In genomic region chr20:64220891-64221527, GRCh38 we compare ENCODE assay signal across 1 cellular context.
TF ChIP-seq lines count a peak whose summit lies in the region.

No MANE protein-coding gene starts in this region.

TF ChIP-seq in K562, 482 proteins besides CTCF, POLR2A, EP300 and RAD21 (continued from another document and continues in another):
- TF ChIP-seq STAT5A (IDR thresholded peaks at IDR 0.05; ENCODE audit: borderline replicate concordance, low read length) (peak; percentile 94), ZNF57 (CRISPR knock-in tag; IDR thresholded peaks at IDR 0.05) (no peak), PML (IDR thresholded peaks at IDR 0.05; ENCODE audit: low read length) (peak; percentile 97), ZEB2 (IDR thresholded peaks at IDR 0.05) (peak; percentile 96), TAL1 (IDR thresholded peaks at IDR 0.05) (peak; percentile 98), GTF2E2 (tag; IDR thresholded peaks at IDR 0.05) (no peak), DEAF1 (CRISPR knock-in tag; IDR thresholded peaks at IDR 0.05) (no peak), ZHX1 (conservative IDR thresholded peaks at IDR 0.05; ENCODE audit: low read length) (no peak), SMAD2 (IDR thresholded peaks at IDR 0.05; ENCODE audit: low read depth, low read length) (no peak), SMAD1 (IDR thresholded peaks at IDR 0.05; ENCODE audit: low read depth, low read length, partially characterized antibody) (no peak), POLR2G (IDR thresholded peaks at IDR 0.05; ENCODE audit: low read depth, low read length) (no peak), SREBF2 (CRISPR knock-in tag; IDR thresholded peaks at IDR 0.05) (no peak), ZKSCAN8 (CRISPR knock-in tag; IDR thresholded peaks at IDR 0.05) (peak; percentile 84), ZFP91 (CRISPR knock-in tag; IDR thresholded peaks at IDR 0.05) (no peak), ZNF584 (CRISPR knock-in tag; IDR thresholded peaks at IDR 0.05; ENCODE audit: low read depth) (peak; percentile 84), HNRNPL (IDR thresholded peaks at IDR 0.05; ENCODE audit: low read depth, low read length) (no peak), ZNF184 (CRISPR knock-in tag; IDR thresholded peaks at IDR 0.05) (no peak), KAT7 (CRISPR knock-in tag; IDR thresholded peaks at IDR 0.05; ENCODE audit: borderline replicate concordance) (peak; percentile 73; the same call in 1 of the 2 replicates), BRF1 (IDR thresholded peaks at IDR 0.05; ENCODE audit: borderline replicate concordance, extremely low read depth, insufficient read length) (no peak), MYNN (IDR thresholded peaks at IDR 0.05) (peak; percentile 87), MYNN (CRISPR knock-in tag; IDR thresholded peaks at IDR 0.05) (no peak), ZFX (CRISPR knock-in tag; IDR thresholded peaks at IDR 0.05) (no peak; the same call in 1 of the 2 replicates), DNMT1 (IDR thresholded peaks at IDR 0.05) (no peak), MBD1 (CRISPR knock-in tag; IDR thresholded peaks at IDR 0.05) (no peak), CUX1 (CRISPR knock-in tag; IDR thresholded peaks at IDR 0.05) (no peak; the same call in 1 of the 2 replicates), CHD4 (IDR thresholded peaks at IDR 0.05; ENCODE audit: insufficient read depth, insufficient replicate concordance, low read depth, low read length, poor library complexity, severe bottlenecking) (no peak), EP400 (IDR thresholded peaks at IDR 0.05) (no peak), ID3 (CRISPR knock-in tag; IDR thresholded peaks at IDR 0.05) (no peak), ID3 (tag; IDR thresholded peaks at IDR 0.05) (peak; percentile 95), HOXB6 (CRISPR knock-in tag; IDR thresholded peaks at IDR 0.05; ENCODE audit: borderline replicate concordance) (no peak), FOXP1 (CRISPR knock-in tag; IDR thresholded peaks at IDR 0.05) (peak; percentile 84), ZNF263 (CRISPR knock-in tag; IDR thresholded peaks at IDR 0.05; ENCODE audit: borderline replicate concordance) (no peak), PATZ1 (CRISPR knock-in tag; IDR thresholded peaks at IDR 0.05; ENCODE audit: borderline replicate concordance) (no peak), ZNF408 (CRISPR knock-in tag; IDR thresholded peaks at IDR 0.05; ENCODE audit: low read depth) (no peak), STAT6 (CRISPR knock-in tag; IDR thresholded peaks at IDR 0.05) (no peak; the same call in 1 of the 2 replicates), FOXK1 (CRISPR knock-in tag; IDR thresholded peaks at IDR 0.05; ENCODE audit: borderline replicate concordance) (no peak), RBM25 (IDR thresholded peaks at IDR 0.05; ENCODE audit: low read depth, low read length, severe bottlenecking) (no peak), JUNB (CRISPR knock-in tag; conservative IDR thresholded peaks at IDR 0.05) (no peak), KDM4B (IDR thresholded peaks at IDR 0.05; ENCODE audit: borderline replicate concordance in 2 of 2, low read depth in 1 of 2) (no peak), TCF7 (IDR thresholded peaks at IDR 0.05; ENCODE audit: borderline replicate concordance) (0 out of 2 replicates have a peak, but pooled peaks have one; percentile 35), CREM (IDR thresholded peaks at IDR 0.05; ENCODE audit: low read depth) (peak; percentile 75), SFPQ (IDR thresholded peaks at IDR 0.05; ENCODE audit: low read depth, low read length) (no peak)
